8 cellular contexts compared by ENCODE assay signal in the genomic region with DNA sequence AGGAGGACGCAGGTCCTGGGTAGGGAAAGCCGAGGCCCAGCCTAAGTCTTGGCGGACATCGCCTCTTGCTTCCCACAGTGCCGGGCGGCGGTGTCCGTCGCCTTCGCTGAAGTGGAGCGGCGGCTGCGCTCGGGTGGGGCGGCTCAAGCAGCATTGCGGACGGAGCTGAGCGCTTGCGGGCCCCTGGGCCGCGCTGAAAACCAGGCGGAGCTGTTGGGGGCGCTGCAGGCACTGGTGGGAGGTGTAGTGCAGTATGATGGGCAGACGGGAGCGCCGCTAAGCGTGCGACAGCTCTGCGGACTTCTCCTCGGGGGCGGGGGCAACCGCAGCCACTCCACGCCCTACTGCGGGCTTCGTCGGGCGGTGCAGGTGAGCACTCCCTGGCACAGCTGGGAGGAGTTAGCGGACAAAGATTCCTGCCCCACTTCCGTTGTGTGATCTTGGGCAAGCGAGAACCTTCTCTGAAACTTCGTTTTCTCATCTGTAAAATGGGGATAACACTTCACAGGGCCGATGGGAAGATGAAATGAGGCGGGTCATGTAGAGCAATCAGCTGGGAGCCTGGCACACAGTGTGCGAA. TPM values are rescaled to one million over a fixed set of nuclear protein-coding genes. Genes with fewer than 3 reads are reported as not detected.
A peak's percentile ranks its signal among the peaks of the same experiment; 100 is the strongest.
DNase-seq lines count a peak whose midpoint lies in the region; ATAC-seq and TF ChIP-seq lines count a peak whose summit lies in the region.

No MANE protein-coding gene starts in this region.

- 3 to 7% (median 5%) methylated on average over 40 to 44 of the region's 44 CpGs for WGBS in psoas muscle, 3 donors

- H3K27me3 ChIP-seq in Peyer's patch (peaks cover 0 to 5% of the 10 kb centered on the region in 2 donors), psoas muscle (ENCODE audit: insufficient read depth in 3 of 3, low read length in 2 of 3) (peaks cover 7 to 87% (median 29%) of the 10 kb centered on the region in 3 donors)

- no peaks in the 10 kb centered on the region for H3K36me3 ChIP-seq in Peyer's patch
- no peaks in the 10 kb centered on the region for H3K36me3 ChIP-seq in psoas muscle (ENCODE audit: insufficient read depth in 1 of 2, low read depth in 1 of 2)

- ATAC-seq in GM19467 (IDR thresholded peaks at IDR 0.05; ENCODE audit: unreplicated experiment), result peak; percentile 67
- peak; percentile 40 to 63 (median 54) for ATAC-seq in psoas muscle

- H3K9me3 ChIP-seq in Peyer's patch, result no peaks in the 10 kb centered on the region
- H3K9me3 ChIP-seq in psoas muscle, result no peaks in the 10 kb centered on the region

- TF ChIP-seq CTCF in Peyer's patch (IDR thresholded peaks at IDR 0.05) (peak in 5 of 6 experiments; percentile 6 to 59 (median 49)), psoas muscle (IDR thresholded peaks at IDR 0.05) (no peak)

- in situ Hi-C loops in Caki2 (cut with HindIII; ENCODE audit: low pct_unique_long_range_greater_than_20kb, low sequenced_read_pairs), result no loop called here

- intact Hi-C loops in psoas muscle (cut with DNase I), result no loop called here

- DNase-seq in Caki2 (ENCODE audit: low read depth) (peak; percentile 96), HK-2 (ENCODE audit: unreplicated experiment) (peak; percentile 86), Peyer's patch (peak; percentile 75 to 94 (median 92)), germinal center (ENCODE audit: low spot score) (peak; percentile 84), psoas muscle (peak; percentile 25 to 65), globus pallidus (ENCODE audit: low spot score) (no peak)
- peak; percentile 63 for DNase-seq in activated effector memory CD4-positive, alpha-beta T cell treated with Interleukin-2 at 50 U/mL for 16 hours

- H3K27ac ChIP-seq in Peyer's patch (peak overlapping the region; percentile 81 to 97 (median 90)), psoas muscle (no peak overlapping the region)

- peak; percentile 73 to 88 for TF ChIP-seq POLR2A in Peyer's patch (IDR thresholded peaks at IDR 0.05)

- H3K4me1 ChIP-seq in Peyer's patch (no peaks in the 10 kb centered on the region), psoas muscle (no peaks in the 10 kb centered on the region)

- H3K4me3 ChIP-seq in Peyer's patch, result peak overlapping the region; percentile 64 to 78 (median 69)
- H3K4me3 ChIP-seq in psoas muscle, result peak overlapping the region; percentile 61

RNA-seq across cellular contexts. Expression of a gene that starts 4.3 kb away (rescaled TPM):
- 10.7 and 14.3 TPM in 2 replicates for total RNA-seq in Caki2 (2014; rRNA removed; shearing (Covaris generic); ENCODE audit: low replicate concordance)
- total RNA-seq in Peyer's patch (10 to 100 TPM in 3 of 4 donors, 1 to 10 TPM in 1; 5.0 to 37.1 (median 29.8) TPM), psoas muscle (not detected)
- under 1 TPM in 1 of 3 donors, not detected in 2; 0.08 TPM for polyA plus RNA-seq in psoas muscle
